Comparison of ENCODE assay signal across 14 cellular contexts in genomic region chr16:10929853-10930754, GRCh38. TPM values are rescaled to one million over a fixed set of nuclear protein-coding genes. Genes with fewer than 3 reads are reported as not detected.
DNase-seq lines count a peak whose midpoint lies in the region; ATAC-seq and TF ChIP-seq lines count a peak whose summit lies in the region.
"Had no signal": no experiment of that assay in that cellular context is flagged by ENCODE, and none has a peak within 500 bp of the region (broad histone marks: within the 10 kb centered on the region; RNA-seq: fewer than 3 reads in every experiment).

No MANE protein-coding gene starts in this region.

- peaks cover 32% of the 10 kb centered on the region for H3K4me1 ChIP-seq in upper lobe of right lung
- H3K4me1 ChIP-seq: neural progenitor cell, uterus had no signal

- TF ChIP-seq CTCF in upper lobe of right lung (IDR thresholded peaks at IDR 0.05), result no peak

- no peaks in the 10 kb centered on the region for H3K27me3 ChIP-seq in upper lobe of right lung
- H3K27me3 ChIP-seq: dorsolateral prefrontal cortex, neural progenitor cell, uterus had no signal

- ATAC-seq in Right ventricle myocardium superior (ENCODE audit: poor library complexity) (peak; percentile 38), upper lobe of right lung (peak; percentile 74), GM21576 (IDR thresholded peaks at IDR 0.05; ENCODE audit: unreplicated experiment) (no peak), HG03521 (IDR thresholded peaks at IDR 0.05; ENCODE audit: unreplicated experiment) (no peak)
- ATAC-seq: T-cell had no signal

- H3K9me3 ChIP-seq in upper lobe of right lung, result no peaks in the 10 kb centered on the region
- H3K9me3 ChIP-seq: uterus had no signal

- DNase-seq in Right ventricle myocardium superior (no peak), cardiac septum (ENCODE audit: low spot score) (no peak), NCI-H2196 (lab: John Stamatoyannopoulos, UW; ENCODE audit: unreplicated experiment) (peak; percentile 69), dermis blood vessel endothelial cell (peak; percentile 43), upper lobe of right lung (peak; percentile 79), HuH-7 (ENCODE audit: low spot score) (no peak)
- DNase-seq: dorsolateral prefrontal cortex; NK-92 treated with Interleukin-12 subunit alpha and Interleukin-12 subunit beta, amount 100 ng/mL, for 24 hours; T-cell; uterus had no signal

- intact Hi-C loops in Right ventricle myocardium superior (cut with DNase I) (no loop called here), cardiac septum (cut with DNase I) (loop anchor here (10.0 kb wide), 2 partner anchors 355 to 605 kb away; no protein-coding TSS in a partner anchor), upper lobe of right lung (cut with DNase I) (loop anchor here (10.0 kb wide), 1 partner anchor 185 kb away; the partner anchor contains the start of gene NUBP1)

- peak overlapping the region; percentile 32 for H3K27ac ChIP-seq in upper lobe of right lung
- H3K27ac ChIP-seq: neural progenitor cell, uterus had no signal

- H3K4me3 ChIP-seq in upper lobe of right lung, result no peak overlapping the region
- H3K4me3 ChIP-seq: dorsolateral prefrontal cortex, neural progenitor cell, smooth muscle cell, uterus had no signal

- H3K36me3 ChIP-seq in upper lobe of right lung, result peaks cover 62% of the 10 kb centered on the region
- H3K36me3 ChIP-seq: neural progenitor cell, uterus had no signal

RNA-seq across cellular contexts. Expression of gene DEXI, which starts 12.2 kb away (rescaled TPM):
- total RNA-seq in Right ventricle myocardium superior (112 TPM), cardiac septum (68.1 TPM), dermis blood vessel endothelial cell (42.8 and 65.3 TPM in 2 replicates), upper lobe of right lung (36.3 TPM)

RNA-seq across cellular contexts. Expression of gene CLEC16A, which starts 14.3 kb away (rescaled TPM):
- total RNA-seq in Right ventricle myocardium superior, result 20.9 TPM
- total RNA-seq in cardiac septum, result 28.4 TPM
- total RNA-seq in dermis blood vessel endothelial cell, result 22.1 and 22.8 TPM in 2 replicates
- total RNA-seq in upper lobe of right lung, result 36.9 TPM

RNA-seq across cellular contexts. Expression of gene CIITA, which starts 53.1 kb away (rescaled TPM):
- total RNA-seq in Right ventricle myocardium superior (7.9 TPM), cardiac septum (7.2 TPM), dermis blood vessel endothelial cell (under 0.01 and 0.28 TPM in 2 replicates), upper lobe of right lung (78.9 TPM)
- total RNA-seq: smooth muscle cell had no signal

Comparison
In these comparisons a context has a peak if more than half of its experiments do, and no peak if none do; other contexts are left out.
1. ATAC-seq: peak in Right ventricle myocardium superior (single experiment) and upper lobe of right lung (single experiment); none in GM21576 (single experiment) and HG03521 (single experiment).
2. DNase-seq: peak in NCI-H2196 (single experiment), dermis blood vessel endothelial cell (single experiment) and upper lobe of right lung (single experiment); none in Right ventricle myocardium superior (single experiment), cardiac septum (single experiment) and HuH-7 (single experiment).